In the genomic region with DNA sequence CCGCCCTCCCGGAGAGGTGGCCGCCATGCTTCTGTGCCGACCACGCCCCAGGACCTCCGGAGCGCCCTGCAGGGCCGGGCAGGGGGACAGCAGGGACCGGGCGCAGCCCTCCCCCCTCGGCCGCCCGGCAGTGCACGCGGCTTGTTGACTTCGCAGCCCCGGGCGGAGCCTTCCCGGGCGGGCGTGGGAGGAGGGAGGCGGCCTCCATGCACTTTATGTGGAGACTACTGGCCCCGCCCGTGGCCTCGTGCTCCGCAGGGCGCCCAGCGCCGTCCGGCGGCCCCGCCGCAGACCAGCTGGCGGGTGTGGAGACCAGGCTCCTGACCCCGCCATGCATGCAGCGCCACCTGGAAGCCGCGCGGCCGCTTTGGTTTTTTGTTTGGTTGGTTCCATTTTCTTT, we compare ENCODE assay signal across 24 cellular contexts. TPM values are rescaled to one million over a fixed set of nuclear protein-coding genes. Genes with fewer than 3 reads are reported as not detected.
DNase-seq lines count a peak whose midpoint lies in the region; ATAC-seq and TF ChIP-seq lines count a peak whose summit lies in the region.
"Had no signal": no experiment of that assay in that cellular context is flagged by ENCODE, and none has a peak within 500 bp of the region (broad histone marks: within the 10 kb centered on the region; RNA-seq: fewer than 3 reads in every experiment).

No MANE protein-coding gene starts in this region.

- intact Hi-C loops in testis (cut with DNase I; ENCODE audit: low total_unique reads) (no loop called here), Caco-2 (cut with micrococcal nuclease; ENCODE audit: unreplicated experiment) (no loop called here), ovary (cut with DNase I) (no loop called here)

- TF ChIP-seq EP300 in ovary (IDR thresholded peaks at IDR 0.05): no peak

- H3K4me1 ChIP-seq in HEK293 (ENCODE audit: control insufficient read depth, insufficient read depth, low read length) (no peaks in the 10 kb centered on the region), testis (peaks cover 16% of the 10 kb centered on the region), Caco-2 (no peaks in the 10 kb centered on the region), ovary (ENCODE audit: insufficient read depth) (peaks cover 5% of the 10 kb centered on the region)

- H3K27ac Mint-ChIP-seq in Caco-2 (ENCODE audit: unreplicated experiment): no peak overlapping the region
- H3K27ac Mint-ChIP-seq: CD4-positive, CD25-positive, alpha-beta regulatory T cell had no signal

- H3K9me3 ChIP-seq in HEK293 (ENCODE audit: control insufficient read depth, insufficient read depth, low read depth, low read length) (no peaks in the 10 kb centered on the region), testis (no peaks in the 10 kb centered on the region), Caco-2 (no peaks in the 10 kb centered on the region), ovary (no peaks in the 10 kb centered on the region)

- BruUV-seq in Caco-2 (replicated peaks; lab: Mats Ljungman, UMichigan): no TSS peak

- H3K9me3 Mint-ChIP-seq in Caco-2 (ENCODE audit: unreplicated experiment): no peaks in the 10 kb centered on the region
- H3K9me3 Mint-ChIP-seq: CD4-positive, CD25-positive, alpha-beta regulatory T cell had no signal

- TF ChIP-seq POLR2A in testis (IDR thresholded peaks at IDR 0.05) (no peak), ovary (IDR thresholded peaks at IDR 0.05) (no peak)

- no peak overlapping the region for H3K4me3 Mint-ChIP-seq in Caco-2 (ENCODE audit: unreplicated experiment)
- H3K4me3 Mint-ChIP-seq: CD4-positive, CD25-positive, alpha-beta regulatory T cell had no signal

- CTCF ChIA-PET in HEK293 (lab: Yijun Ruan, JAX): interaction anchor here (0.6 kb wide), 2 partner anchors 42 to 124 kb away, joined by 3 read pairs; a partner anchor contains a TSS
- CTCF ChIA-PET in RWPE1 (lab: Yijun Ruan, JAX): no interaction called here
- CTCF ChIA-PET in Caco-2 (lab: Charles Lee): interaction anchor here (0.6 kb wide), 1 partner anchor 126 kb away, joined by 5 read pairs; no protein-coding TSS in a partner anchor

- 75 to 79% methylated on average over 17 to 40 of the region's 40 CpGs for WGBS in testis, 2 donors
- 83 to 93% (median 88%) methylated on average over 26 to 40 of the region's 40 CpGs for WGBS in ovary, 3 donors

- H3K27me3 ChIP-seq in testis: no peaks in the 10 kb centered on the region
- H3K27me3 ChIP-seq in Caco-2 (replicated peaks; ENCODE audit: control insufficient read depth, insufficient read depth, low read length): no peaks in the 10 kb centered on the region
- no peaks in the 10 kb centered on the region for H3K27me3 ChIP-seq in ovary

- no peak for TF ChIP-seq CTCF in HEK293 (tag by site-specific recombination; IDR thresholded peaks at IDR 0.05)
- no peak for TF ChIP-seq CTCF in RWPE1 (conservative IDR thresholded peaks at IDR 0.05; ENCODE audit: low read depth)
- TF ChIP-seq CTCF in fibroblast of villous mesenchyme (IDR thresholded peaks at IDR 0.05; ENCODE audit: insufficient read depth, low read depth, low read length): no peak
- no peak for TF ChIP-seq CTCF in testis (IDR thresholded peaks at IDR 0.05)
- TF ChIP-seq CTCF in Caco-2 (IDR thresholded peaks at IDR 0.05; ENCODE audit: insufficient read depth in 1 of 2, low read depth in 1 of 2, low read length in 1 of 2, severe bottlenecking in 1 of 2, unreplicated experiment in 1 of 2): no peak
- no peak for TF ChIP-seq CTCF in ovary (IDR thresholded peaks at IDR 0.05)

- H3K27ac ChIP-seq in HEK293 (ENCODE audit: extremely low read depth, low read depth, low read length) (no peak overlapping the region), RWPE1 (peak overlapping the region; percentile 98), testis (peak overlapping the region; percentile 29 to 63), ovary (no peak overlapping the region)
- H3K27ac ChIP-seq: GM23248, KMS-11, SK-N-MC had no signal

- no peaks in the 10 kb centered on the region for H3K4me1 Mint-ChIP-seq in Caco-2 (ENCODE audit: low read depth, unreplicated experiment)

- no peaks in the 10 kb centered on the region for H3K27me3 Mint-ChIP-seq in Caco-2 (ENCODE audit: insufficient read depth, unreplicated experiment)
- H3K27me3 Mint-ChIP-seq: CD4-positive, CD25-positive, alpha-beta regulatory T cell had no signal

- H3K4me3 ChIP-seq in HEK293 (ENCODE audit: low read depth, low read length): no peak overlapping the region
- no peak overlapping the region for H3K4me3 ChIP-seq in fibroblast of villous mesenchyme (ENCODE audit: low read depth, low read length)
- peak overlapping the region; percentile 26 to 48 for H3K4me3 ChIP-seq in testis
- H3K4me3 ChIP-seq in Caco-2 (ENCODE audit: low read depth, low read length): no peak overlapping the region
- no peak overlapping the region for H3K4me3 ChIP-seq in ovary
- H3K4me3 ChIP-seq: GM12878, GM23248, SK-N-MC had no signal

- peaks cover 0 to 64% of the 10 kb centered on the region in 2 experiments; a peak in 2 of 3 replicates for H3K36me3 ChIP-seq in HEK293 (ENCODE audit: control insufficient read depth in 2 of 2, insufficient read depth in 1 of 2, low read length in 2 of 2)
- H3K36me3 ChIP-seq in testis (ENCODE audit: low read depth, missing control alignments): no peaks in the 10 kb centered on the region
- peaks cover 2% of the 10 kb centered on the region for H3K36me3 ChIP-seq in Caco-2 (ENCODE audit: control insufficient read depth, insufficient read depth, low read length)
- H3K36me3 ChIP-seq in ovary: no peaks in the 10 kb centered on the region

- peaks cover 24% of the 10 kb centered on the region for H3K36me3 Mint-ChIP-seq in Caco-2 (ENCODE audit: insufficient read depth, unreplicated experiment)
- H3K36me3 Mint-ChIP-seq: CD4-positive, CD25-positive, alpha-beta regulatory T cell had no signal

- ATAC-seq in HG02623 (IDR thresholded peaks at IDR 0.05; ENCODE audit: unreplicated experiment): no peak
- ATAC-seq: GM12878 had no signal

- POLR2A ChIA-PET in HEK293 (lab: Yijun Ruan, JAX): no interaction called here
- POLR2A ChIA-PET in RWPE1 (lab: Yijun Ruan, JAX; ENCODE audit: low non-redundant PET): no interaction called here
- POLR2A ChIA-PET in Caco-2 (lab: Charles Lee): interaction anchor here (0.5 kb wide), 1 partner anchor 71 kb away, joined by 5 read pairs; no protein-coding TSS in a partner anchor

- DNase-seq in RWPE1 (ENCODE audit: low spot score): no peak
- DNase-seq in fibroblast of villous mesenchyme (ENCODE audit: low read depth): peak; percentile 40
- DNase-seq in testis: no peak
- no peak for DNase-seq in Caco-2
- no peak for DNase-seq in ovary
- DNase-seq: CD4-positive, CD25-positive, alpha-beta regulatory T cell; COR-L47; DMS 273 treated with DMSO at 0.1 percent for 48 hours; DMS79 treated with DMSO at 0.1 percent for 48 hours; GM23248; NCI-H1092 treated with DMSO at 0.1 percent for 48 hours; NCI-H146; NCI-H2029 treated with DMSO at 0.1 percent for 48 hours; NCI-H2171; NCI-H446; NCI-H526; OCI-M1; SHP77; SW 1271 had no signal

TF ChIP-seq in HEK293, 187 proteins besides CTCF, POLR2A, EP300 and RAD21:
- TF ChIP-seq, protein P1, sequence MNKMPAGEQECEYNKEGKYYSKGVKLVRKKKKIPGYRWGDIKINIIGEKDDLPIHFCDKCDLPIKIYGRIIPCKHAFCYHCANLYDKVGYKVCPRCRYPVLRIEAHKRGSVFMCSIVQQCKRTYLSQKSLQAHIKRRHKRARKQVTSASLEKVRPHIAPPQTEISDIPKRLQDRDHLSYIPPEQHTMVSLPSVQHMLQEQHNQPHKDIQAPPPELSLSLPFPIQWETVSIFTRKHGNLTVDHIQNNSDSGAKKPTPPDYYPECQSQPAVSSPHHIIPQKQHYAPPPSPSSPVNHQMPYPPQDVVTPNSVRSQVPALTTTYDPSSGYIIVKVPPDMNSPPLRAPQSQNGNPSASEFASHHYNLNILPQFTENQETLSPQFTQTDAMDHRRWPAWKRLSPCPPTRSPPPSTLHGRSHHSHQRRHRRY (tag by site-specific recombination; IDR thresholded peaks at IDR 0.05): no peak
- peak; percentile 86 for TF ChIP-seq KLF1 (tag by site-specific recombination; IDR thresholded peaks at IDR 0.05)

RNA-seq across cellular contexts. Expression of a gene that starts 10.2 kb away (rescaled TPM):
- total RNA-seq in fibroblast of villous mesenchyme (5.8 and 6.0 TPM in 2 replicates), testis (1 to 10 TPM; 5.2 to 6.6 TPM), Caco-2 (2022) (7.3 and 9.7 TPM in 2 replicates), ovary (10 to 100 TPM in 2 of 7 donors, 1 to 10 TPM in 2, under 1 TPM in 3; 0.61 to 21.1 (median 2.4) TPM)
- polyA plus RNA-seq in testis (ENCODE audit: insufficient read depth, low read depth, low replicate concordance) (1.5 TPM), ovary (under 1 TPM in 1 of 2 donors, not detected in 1; 0.45 TPM)
- polyA plus RNA-seq: CD4-positive, CD25-positive, alpha-beta regulatory T cell had no signal

RNA-seq across cellular contexts. Expression of a gene that starts 13.9 kb away (rescaled TPM):
- 12.1 and 15.1 TPM in 2 replicates for total RNA-seq in fibroblast of villous mesenchyme
- total RNA-seq in testis: 100 to 1,000 TPM; 104 to 166 TPM
- polyA plus RNA-seq in testis (ENCODE audit: insufficient read depth, low read depth, low replicate concordance): 94.5 TPM
- total RNA-seq in Caco-2 (2022): 126 and 140 TPM in 2 replicates
- 100 to 1,000 TPM in 6 of 7 donors, 10 to 100 TPM in 1; 71.9 to 218 (median 148) TPM for total RNA-seq in ovary
- polyA plus RNA-seq in ovary: 100 to 1,000 TPM in 1 of 2 donors, 1 to 10 TPM in 1; 1.3 to 110 TPM

RNA-seq across cellular contexts. Expression of a gene that starts 20.7 kb away (rescaled TPM):
- 14.2 and 15.5 TPM in 2 replicates for total RNA-seq in fibroblast of villous mesenchyme
- total RNA-seq in testis: 10 to 100 TPM; 38.2 to 42.4 TPM
- polyA plus RNA-seq in testis (ENCODE audit: insufficient read depth, low read depth, low replicate concordance): 30.3 TPM
- total RNA-seq in Caco-2 (2022): 125 and 128 TPM in 2 replicates
- 100 to 1,000 TPM in 5 of 7 donors, 10 to 100 TPM in 2; 44.9 to 261 (median 107) TPM for total RNA-seq in ovary
- polyA plus RNA-seq in ovary: 10 to 100 TPM; 10.1 to 26.7 TPM

RNA-seq across cellular contexts. Expression of a gene that starts 22.1 kb away (rescaled TPM):
- total RNA-seq in fibroblast of villous mesenchyme (90.8 and 94.1 TPM in 2 replicates), testis (100 to 1,000 TPM; 194 to 209 TPM), Caco-2 (2022) (56.7 and 58.1 TPM in 2 replicates), ovary (10 to 100 TPM; 38.7 to 71.2 (median 54.2) TPM)
- polyA plus RNA-seq in testis (ENCODE audit: insufficient read depth, low read depth, low replicate concordance) (197 TPM), ovary (10 to 100 TPM; 36.9 to 57.4 TPM)

RNA-seq across cellular contexts. Expression of a gene that starts 41.5 kb away (rescaled TPM):
- total RNA-seq in fibroblast of villous mesenchyme: 85.5 and 140 TPM in 2 replicates
- 100 to 1,000 TPM; 621 to 661 TPM for total RNA-seq in testis
- polyA plus RNA-seq in testis (ENCODE audit: insufficient read depth, low read depth, low replicate concordance): 483 TPM
- total RNA-seq in Caco-2 (2022): 289 and 331 TPM in 2 replicates
- total RNA-seq in ovary: 100 to 1,000 TPM; 602 to 917 (median 855) TPM
- 1,000 to 10,000 TPM in 1 of 2 donors, 100 to 1,000 TPM in 1; 610 to 1,254 TPM for polyA plus RNA-seq in ovary

Comparison
In these comparisons a context has a peak if more than half of its experiments do, and no peak if none do; other contexts are left out.
1. H3K27ac ChIP-seq: peak in RWPE1 (single experiment) and testis (2 of 2); none in HEK293 (single experiment) and ovary (0 of 2).
2. H3K4me3 ChIP-seq: peak in testis (2 of 2); none in HEK293 (single experiment), fibroblast of villous mesenchyme (single experiment), Caco-2 (single experiment) and ovary (single experiment).